Comparison of ENCODE assay signal across 18 cellular contexts in the genomic region with DNA sequence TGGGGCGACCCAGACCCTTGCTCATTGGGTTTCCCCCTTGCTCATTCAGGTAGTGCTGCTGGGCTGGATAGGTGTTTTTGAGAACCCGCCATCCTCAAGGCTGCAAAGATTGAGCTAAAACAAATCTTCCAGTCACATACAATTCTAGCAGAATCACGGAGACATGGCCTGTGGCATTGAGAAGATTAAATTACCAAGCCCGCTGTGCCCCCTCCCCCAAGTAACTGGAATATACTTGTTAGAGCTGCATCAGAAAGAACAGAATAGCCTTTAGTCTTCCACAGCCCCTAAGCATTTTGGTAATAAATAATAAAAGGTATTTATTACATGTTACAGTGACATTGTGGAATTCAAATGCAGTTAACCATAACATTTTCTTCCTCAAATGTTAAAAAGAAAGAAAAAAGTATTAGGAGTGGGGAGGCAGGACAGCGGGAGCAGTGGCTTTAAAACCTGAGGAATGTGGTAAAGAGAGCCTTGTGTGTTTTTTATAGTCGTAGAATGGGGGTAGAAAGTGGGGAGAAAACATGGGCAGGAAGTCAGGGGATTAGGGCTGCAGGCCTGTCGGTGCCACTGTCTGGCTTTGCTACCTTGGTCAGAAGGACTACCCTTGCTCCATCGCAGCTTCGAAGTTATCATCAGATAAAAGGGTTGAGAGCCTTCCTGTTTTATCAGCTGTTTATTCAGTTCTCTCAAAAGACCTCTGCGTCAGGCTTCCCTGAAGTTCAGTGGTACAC.
A peak's percentile ranks its signal among the peaks of the same experiment; 100 is the strongest.
DNase-seq lines count a peak whose midpoint lies in the region; ATAC-seq and TF ChIP-seq lines count a peak whose summit lies in the region.
"Had no signal": no experiment of that assay in that cellular context is flagged by ENCODE, and none has a peak within 500 bp of the region (broad histone marks: within the 10 kb centered on the region; RNA-seq: fewer than 3 reads in every experiment).

No MANE protein-coding gene starts in this region.

- H3K27ac ChIP-seq in body of pancreas = peak overlapping the region in 3 of 4 donors; percentile 45 to 79 (median 69)
- H3K27ac ChIP-seq: dorsolateral prefrontal cortex, esophagus squamous epithelium, sigmoid colon had no signal

- H3K27ac Mint-ChIP-seq in nephron = peak overlapping the region; percentile 62 to 94 (median 88)
- H3K27ac Mint-ChIP-seq in activated naive CD8-positive, alpha-beta T cell treated with anti-CD3 and anti-CD28 coated beads, Interleukin-2, amount 50 U/mL, for 24 hours = no peak overlapping the region
- H3K27ac Mint-ChIP-seq: activated CD4-positive, alpha-beta T cell treated with anti-CD3 and anti-CD28 coated beads, Interleukin-2, amount 10 ng/mL, durations not matched to agents 24 days and 14 days had no signal

- in situ Hi-C loops in Caki2 (cut with HindIII; ENCODE audit: low pct_unique_long_range_greater_than_20kb, low sequenced_read_pairs) = no loop called here

- no peak overlapping the region for H3K4me3 ChIP-seq in body of pancreas
- H3K4me3 ChIP-seq: dorsolateral prefrontal cortex, esophagus squamous epithelium, mucosa of descending colon, sigmoid colon had no signal

- H3K27me3 ChIP-seq in body of pancreas = no peaks in the 10 kb centered on the region
- H3K27me3 ChIP-seq: esophagus squamous epithelium had no signal

- intact Hi-C loops in body of pancreas (cut with DNase I) = no loop called here

- peaks cover 3% of the 10 kb centered on the region for H3K27me3 Mint-ChIP-seq in nephron (ENCODE audit: low read depth)
- H3K27me3 Mint-ChIP-seq in activated naive CD8-positive, alpha-beta T cell treated with anti-CD3 and anti-CD28 coated beads, Interleukin-2, amount 50 U/mL, for 24 hours = no peaks in the 10 kb centered on the region
- H3K27me3 Mint-ChIP-seq: activated CD4-positive, alpha-beta T cell treated with anti-CD3 and anti-CD28 coated beads, Interleukin-2, amount 10 ng/mL, durations not matched to agents 24 days and 14 days had no signal

- TF ChIP-seq CTCF in body of pancreas (IDR thresholded peaks at IDR 0.05) (no peak), nephron (IDR thresholded peaks at IDR 0.05; ENCODE audit: unreplicated experiment in 3 of 3) (no peak)

- ATAC-seq in body of pancreas (no peak), HG02571 (IDR thresholded peaks at IDR 0.05; ENCODE audit: unreplicated experiment) (no peak)
- ATAC-seq in activated naive CD8-positive, alpha-beta T cell treated with anti-CD3 and anti-CD28 coated beads, Interleukin-2, amount 50 U/mL, for 24 hours = no peak
- ATAC-seq: mucosa of descending colon had no signal

- peak overlapping the region in 2 of 3 experiments; percentile 11 to 26 for H3K4me3 Mint-ChIP-seq in nephron
- no peak overlapping the region for H3K4me3 Mint-ChIP-seq in activated naive CD8-positive, alpha-beta T cell treated with anti-CD3 and anti-CD28 coated beads, Interleukin-2, amount 50 U/mL, for 24 hours
- H3K4me3 Mint-ChIP-seq: activated CD4-positive, alpha-beta T cell treated with anti-CD3 and anti-CD28 coated beads, Interleukin-2, amount 10 ng/mL, durations not matched to agents 24 days and 14 days had no signal

- peaks cover 23% of the 10 kb centered on the region for H3K36me3 Mint-ChIP-seq in nephron (ENCODE audit: low read depth)
- no peaks in the 10 kb centered on the region for H3K36me3 Mint-ChIP-seq in activated naive CD8-positive, alpha-beta T cell treated with anti-CD3 and anti-CD28 coated beads, Interleukin-2, amount 50 U/mL, for 24 hours (ENCODE audit: low read depth)

- TF ChIP-seq POLR2A in body of pancreas (IDR thresholded peaks at IDR 0.05) = no peak

- peaks cover 11% of the 10 kb centered on the region for H3K4me1 ChIP-seq in body of pancreas

- DNase-seq in Caki2 (ENCODE audit: low read depth) (peak; percentile 27), HT-29 (ENCODE audit: low spot score) (peak; percentile 35), body of pancreas (no peak), GOT3 (lab: John Stamatoyannopoulos, UW) (no peak)
- no peak for DNase-seq in activated naive CD8-positive, alpha-beta T cell treated with anti-CD3 and anti-CD28 coated beads, Interleukin-2, amount 50 U/mL, for 24 hours
- DNase-seq in activated CD4-positive, alpha-beta T cell treated with anti-CD3 and anti-CD28 coated beads for 48 hours = no peak
- DNase-seq: activated CD4-positive, alpha-beta T cell treated with anti-CD3 and anti-CD28 coated beads, Interleukin-2, amount 10 ng/mL, durations not matched to agents 24 days and 14 days; activated naive CD4-positive, alpha-beta T cell; dorsolateral prefrontal cortex; esophagus squamous epithelium; mucosa of descending colon; NCI-H1694; SIG-M5; sigmoid colon; stimulated activated CD4-positive, alpha-beta T cell treated with anti-CD3 and anti-CD28 coated beads, Interleukin-2, amount 100 ng/mL, for 48 hours; T1000 had no signal

- H3K4me1 Mint-ChIP-seq in nephron = peaks cover 60% of the 10 kb centered on the region
- no peaks in the 10 kb centered on the region for H3K4me1 Mint-ChIP-seq in activated naive CD8-positive, alpha-beta T cell treated with anti-CD3 and anti-CD28 coated beads, Interleukin-2, amount 50 U/mL, for 24 hours

- peaks cover 21% of the 10 kb centered on the region for H3K9me3 Mint-ChIP-seq in nephron
- H3K9me3 Mint-ChIP-seq in activated naive CD8-positive, alpha-beta T cell treated with anti-CD3 and anti-CD28 coated beads, Interleukin-2, amount 50 U/mL, for 24 hours = peaks cover 9% of the 10 kb centered on the region

- no peaks in the 10 kb centered on the region for H3K36me3 ChIP-seq in body of pancreas (replicated peaks in 1 of 2; ENCODE audit: insufficient read depth in 1 of 2, low read depth in 2 of 2)
- H3K36me3 ChIP-seq: esophagus squamous epithelium, sigmoid colon had no signal

- WGBS in body of pancreas, 2 donors = 42 to 52% methylated on average over 10 of the region's 10 CpGs

- H3K9me3 ChIP-seq in body of pancreas = peaks cover 0 to 4% (median 0%) of the 10 kb centered on the region in 3 donors

Comparison
In these comparisons a context has a peak if more than half of its experiments do, and no peak if none do; other contexts are left out.
1. DNase-seq: peak in Caki2 (single experiment) and HT-29 (single experiment); none in body of pancreas (0 of 4), activated naive CD8-positive, alpha-beta T cell treated with anti-CD3 and anti-CD28 coated beads, Interleukin-2, amount 50 U/mL, for 24 hours (single experiment), GOT3 (single experiment) and activated CD4-positive, alpha-beta T cell treated with anti-CD3 and anti-CD28 coated beads for 48 hours (single experiment).